13 cellular contexts compared by ENCODE assay signal in genomic region chr2:68172990-68173715, GRCh38. TPM values are rescaled to one million over a fixed set of nuclear protein-coding genes. Genes with fewer than 3 reads are reported as not detected.
A peak's percentile ranks its signal among the peaks of the same experiment; 100 is the strongest.
DNase-seq lines count a peak whose midpoint lies in the region; ATAC-seq and TF ChIP-seq lines count a peak whose summit lies in the region.
"Had no signal": no experiment of that assay in that cellular context is flagged by ENCODE, and none has a peak within 500 bp of the region (broad histone marks: within the 10 kb centered on the region; RNA-seq: fewer than 3 reads in every experiment).

No MANE protein-coding gene starts in this region.

- H3K36me3 Mint-ChIP-seq in HFFc6 (ENCODE audit: low read depth) (peaks cover 15% of the 10 kb centered on the region), naive B cell (peaks cover 2 to 14% of the 10 kb centered on the region in 2 donors)
- H3K36me3 Mint-ChIP-seq in activated CD8-positive, alpha-beta T cell treated with anti-CD3 and anti-CD28 coated beads for 36 hours (ENCODE audit: low read depth): peaks cover 21% of the 10 kb centered on the region
- H3K36me3 Mint-ChIP-seq in activated CD4-positive, alpha-beta T cell treated with anti-CD3 and anti-CD28 coated beads, Interleukin-2, amount 10 ng/mL, durations not matched to agents 7 days and 5 days (ENCODE audit: low read depth): peaks cover 18% of the 10 kb centered on the region

- no peak overlapping the region for H3K4me3 ChIP-seq in esophagus muscularis mucosa
- H3K4me3 ChIP-seq: ascending aorta had no signal

- intact Hi-C loops in activated CD8-positive, alpha-beta T cell treated with anti-CD3 and anti-CD28 coated beads for 36 hours (cut with micrococcal nuclease): no loop called here
- intact Hi-C loops in esophagus muscularis mucosa (cut with DNase I): no loop called here

- TF ChIP-seq CTCF in HFFc6 (IDR thresholded peaks at IDR 0.05) (no peak), esophagus muscularis mucosa (IDR thresholded peaks at IDR 0.05) (no peak)
- no peak for TF ChIP-seq CTCF in activated CD8-positive, alpha-beta T cell treated with anti-CD3 and anti-CD28 coated beads for 36 hours (IDR thresholded peaks at IDR 0.05)

- H3K4me1 ChIP-seq in esophagus muscularis mucosa: no peaks in the 10 kb centered on the region
- H3K4me1 ChIP-seq: ascending aorta had no signal

- no peak for ATAC-seq in activated CD8-positive, alpha-beta T cell treated with anti-CD3 and anti-CD28 coated beads for 36 hours
- ATAC-seq in naive B cell (ENCODE audit: low read depth in 2 of 2): peak; percentile 76
- ATAC-seq: stimulated activated effector memory CD8-positive, alpha-beta T cell treated with anti-CD3 and anti-CD28 coated beads, Interleukin-12 subunit alpha, Interleukin-12 subunit beta, amount 100 ng/mL, for 72 hours had no signal

- 80% methylated on average over 8 of the region's 8 CpGs for WGBS in esophagus muscularis mucosa

- H3K27ac Mint-ChIP-seq in HFFc6 (peak overlapping the region; percentile 36; the same call in 1 of the 2 replicates), naive B cell (peak overlapping the region in 4 of 6 donors; percentile 4 to 76 (median 46))
- peak overlapping the region; percentile 47 for H3K27ac Mint-ChIP-seq in activated CD8-positive, alpha-beta T cell treated with anti-CD3 and anti-CD28 coated beads for 36 hours
- H3K27ac Mint-ChIP-seq in activated CD4-positive, alpha-beta T cell treated with anti-CD3 and anti-CD28 coated beads, Interleukin-2, amount 10 ng/mL, durations not matched to agents 7 days and 5 days: no peak overlapping the region
- H3K27ac Mint-ChIP-seq: stimulated activated effector memory CD8-positive, alpha-beta T cell treated with anti-CD3 and anti-CD28 coated beads, Interleukin-12 subunit alpha, Interleukin-12 subunit beta, amount 100 ng/mL, for 72 hours had no signal

- POLR2A ChIA-PET in activated CD8-positive, alpha-beta T cell treated with anti-CD3 and anti-CD28 coated beads for 36 hours (lab: Charles Lee): interaction anchor here (4.1 kb wide), 1 partner anchor 16 kb away, joined by 10 read pairs; the partner anchor contains the start of gene PNO1
- POLR2A ChIA-PET in activated CD4-positive, alpha-beta T cell treated with anti-CD3 and anti-CD28 coated beads, Interleukin-2, amount 10 ng/mL, durations not matched to agents 7 days and 5 days (lab: Charles Lee): no interaction called here

- H3K36me3 ChIP-seq in esophagus muscularis mucosa: peaks cover 3 to 70% (median 45%) of the 10 kb centered on the region in 4 donors

- no peak for TF ChIP-seq POLR2A in esophagus muscularis mucosa (IDR thresholded peaks at IDR 0.05; ENCODE audit: low read depth)

- TF ChIP-seq EP300 in esophagus muscularis mucosa (IDR thresholded peaks at IDR 0.05): no peak

- no peaks in the 10 kb centered on the region for H3K4me1 Mint-ChIP-seq in HFFc6 (ENCODE audit: low read depth)
- H3K4me1 Mint-ChIP-seq in activated CD8-positive, alpha-beta T cell treated with anti-CD3 and anti-CD28 coated beads for 36 hours (ENCODE audit: low read depth): peaks cover 8% of the 10 kb centered on the region
- H3K4me1 Mint-ChIP-seq in naive B cell: peaks cover 18 to 36% (median 24%) of the 10 kb centered on the region in 3 donors
- H3K4me1 Mint-ChIP-seq in activated CD4-positive, alpha-beta T cell treated with anti-CD3 and anti-CD28 coated beads, Interleukin-2, amount 10 ng/mL, durations not matched to agents 7 days and 5 days: peaks cover 8% of the 10 kb centered on the region

- DNase-seq in HFFc6: no peak
- peak; percentile 96 for DNase-seq in NOMO-1 treated with DMSO at 0.1 percent for 48 hours (lab: John Stamatoyannopoulos, UW; ENCODE audit: unreplicated experiment)
- DNase-seq in activated CD8-positive, alpha-beta T cell treated with anti-CD3 and anti-CD28 coated beads for 36 hours: no peak
- DNase-seq in naive B cell: peak; percentile 52
- no peak for DNase-seq in EL
- DNase-seq in NCI-H748 (lab: John Stamatoyannopoulos, UW; ENCODE audit: unreplicated experiment): no peak
- no peak for DNase-seq in activated CD4-positive, alpha-beta T cell treated with anti-CD3 and anti-CD28 coated beads, Interleukin-2, amount 10 ng/mL, durations not matched to agents 7 days and 5 days
- no peak for DNase-seq in esophagus muscularis mucosa (ENCODE audit: extremely low spot score)
- DNase-seq: activated CD4-positive, alpha-beta T cell treated with anti-CD3 and anti-CD28 coated beads, Interleukin-2, amount 50 U/mL, for 1 hour; CD8-positive, alpha-beta memory T cell; occipital lobe had no signal

- CTCF ChIA-PET in activated CD8-positive, alpha-beta T cell treated with anti-CD3 and anti-CD28 coated beads for 36 hours (lab: Charles Lee): interaction anchor here (0.8 to 2.9 kb wide), 3 partner anchors 11 to 51 kb away, joined by 3 to 14 read pairs (median 4); no protein-coding TSS in a partner anchor
- CTCF ChIA-PET in activated CD4-positive, alpha-beta T cell treated with anti-CD3 and anti-CD28 coated beads, Interleukin-2, amount 10 ng/mL, durations not matched to agents 7 days and 5 days (lab: Charles Lee): no interaction called here

- no peaks in the 10 kb centered on the region for H3K9me3 ChIP-seq in esophagus muscularis mucosa
- H3K9me3 ChIP-seq: ascending aorta had no signal

- H3K27me3 Mint-ChIP-seq in HFFc6 (ENCODE audit: insufficient read depth) (peaks cover 2% of the 10 kb centered on the region; the same call in 1 of the 2 replicates), naive B cell (no peaks in the 10 kb centered on the region)
- H3K27me3 Mint-ChIP-seq in activated CD8-positive, alpha-beta T cell treated with anti-CD3 and anti-CD28 coated beads for 36 hours: no peaks in the 10 kb centered on the region
- H3K27me3 Mint-ChIP-seq in activated CD4-positive, alpha-beta T cell treated with anti-CD3 and anti-CD28 coated beads, Interleukin-2, amount 10 ng/mL, durations not matched to agents 7 days and 5 days: no peaks in the 10 kb centered on the region
- H3K27me3 Mint-ChIP-seq: CD8-positive, alpha-beta memory T cell had no signal

- H3K9me3 Mint-ChIP-seq in HFFc6 (no peaks in the 10 kb centered on the region), naive B cell (no peaks in the 10 kb centered on the region)
- no peaks in the 10 kb centered on the region for H3K9me3 Mint-ChIP-seq in activated CD8-positive, alpha-beta T cell treated with anti-CD3 and anti-CD28 coated beads for 36 hours
- no peaks in the 10 kb centered on the region for H3K9me3 Mint-ChIP-seq in activated CD4-positive, alpha-beta T cell treated with anti-CD3 and anti-CD28 coated beads, Interleukin-2, amount 10 ng/mL, durations not matched to agents 7 days and 5 days
- H3K9me3 Mint-ChIP-seq: CD8-positive, alpha-beta memory T cell; stimulated activated effector memory CD8-positive, alpha-beta T cell treated with anti-CD3 and anti-CD28 coated beads, Interleukin-12 subunit alpha, Interleukin-12 subunit beta, amount 100 ng/mL, for 72 hours had no signal

- H3K4me3 Mint-ChIP-seq in HFFc6 (no peak overlapping the region), naive B cell (peak overlapping the region; percentile 20 to 87 (median 62))
- no peak overlapping the region for H3K4me3 Mint-ChIP-seq in activated CD8-positive, alpha-beta T cell treated with anti-CD3 and anti-CD28 coated beads for 36 hours
- H3K4me3 Mint-ChIP-seq in activated CD4-positive, alpha-beta T cell treated with anti-CD3 and anti-CD28 coated beads, Interleukin-2, amount 10 ng/mL, durations not matched to agents 7 days and 5 days: no peak overlapping the region
- H3K4me3 Mint-ChIP-seq: CD8-positive, alpha-beta memory T cell; stimulated activated effector memory CD8-positive, alpha-beta T cell treated with anti-CD3 and anti-CD28 coated beads, Interleukin-12 subunit alpha, Interleukin-12 subunit beta, amount 100 ng/mL, for 72 hours had no signal

- H3K27me3 ChIP-seq in esophagus muscularis mucosa: no peaks in the 10 kb centered on the region
- H3K27me3 ChIP-seq: ascending aorta had no signal

- no peak overlapping the region for H3K27ac ChIP-seq in esophagus muscularis mucosa (replicated peaks in 1 of 4)
- H3K27ac ChIP-seq: ascending aorta had no signal

RNA-seq across cellular contexts. Expression of gene PNO1, which starts 15.5 kb away (rescaled TPM):
- 10 to 100 TPM; 18.3 to 26.0 (median 20.4) TPM for total RNA-seq in HFFc6 (2021; fragmentation: NEBNext Ultra II Directional; extraction: Animal tissue kit (Norgen Biotek cat#: 25700))
- total RNA-seq in activated CD8-positive, alpha-beta T cell treated with anti-CD3 and anti-CD28 coated beads for 36 hours: 10 to 100 TPM; 25.1 to 26.2 TPM
- polyA plus RNA-seq in naive B cell (ENCODE audit: low read depth in 6 of 6): 10 to 100 TPM; 17.2 to 33.2 (median 19.5) TPM
- 10 to 100 TPM; 10.9 to 12.0 TPM for total RNA-seq in activated CD4-positive, alpha-beta T cell treated with anti-CD3 and anti-CD28 coated beads, Interleukin-2, amount 10 ng/mL, durations not matched to agents 7 days and 5 days
- total RNA-seq in esophagus muscularis mucosa: 10 to 100 TPM; 16.6 to 27.3 (median 22.2) TPM

Comparison
In these comparisons a context has a peak if more than half of its experiments do, and no peak if none do; other contexts are left out.
1. DNase-seq: peak in NOMO-1 treated with DMSO at 0.1 percent for 48 hours (single experiment) and naive B cell (single experiment); none in HFFc6 (single experiment), activated CD8-positive, alpha-beta T cell treated with anti-CD3 and anti-CD28 coated beads for 36 hours (single experiment), EL (single experiment), NCI-H748 (single experiment), activated CD4-positive, alpha-beta T cell treated with anti-CD3 and anti-CD28 coated beads, Interleukin-2, amount 10 ng/mL, durations not matched to agents 7 days and 5 days (single experiment) and esophagus muscularis mucosa (single experiment).
2. H3K4me3 Mint-ChIP-seq: peak in naive B cell (8 of 8); none in HFFc6 (single experiment), activated CD8-positive, alpha-beta T cell treated with anti-CD3 and anti-CD28 coated beads for 36 hours (single experiment) and activated CD4-positive, alpha-beta T cell treated with anti-CD3 and anti-CD28 coated beads, Interleukin-2, amount 10 ng/mL, durations not matched to agents 7 days and 5 days (single experiment).